Comparison of ENCODE assay signal across 1 cellular context in the genomic region with DNA sequence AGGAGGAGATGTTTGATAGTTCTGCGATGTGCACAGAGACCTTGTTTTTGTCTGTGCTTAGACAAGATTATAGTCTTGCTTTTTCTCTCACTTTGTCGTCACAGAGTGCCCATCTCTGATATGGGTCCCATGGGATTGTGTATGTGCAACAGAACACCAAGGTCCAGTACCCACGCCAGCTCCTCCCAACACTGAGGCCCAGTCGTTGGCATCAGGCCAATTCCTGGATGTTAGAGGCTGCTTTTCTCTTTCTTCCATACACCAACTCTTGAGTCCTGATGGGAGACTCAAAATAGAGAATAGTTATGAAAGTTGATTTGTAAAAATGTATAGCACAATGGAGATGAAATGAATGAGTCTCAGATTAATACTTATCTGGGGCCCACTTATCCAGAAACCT.
TF ChIP-seq lines count a peak whose summit lies in the region.

No MANE protein-coding gene starts in this region.

TF ChIP-seq in H1, 55 proteins besides CTCF, POLR2A, EP300 and RAD21 (continued from another document):
- no peak for TF ChIP-seq TAF7 (optimal IDR thresholded peaks at IDR 0.05; ENCODE audit: borderline replicate concordance, low read depth, low read length)
- TF ChIP-seq TAF1 (IDR thresholded peaks at IDR 0.05; ENCODE audit: low read depth, low read length): no peak
- no peak for TF ChIP-seq ZNF274 (IDR thresholded peaks at IDR 0.05; ENCODE audit: borderline replicate concordance, extremely low read depth, low read length)
- no peak for TF ChIP-seq SRF (IDR thresholded peaks at IDR 0.05; ENCODE audit: low read depth, low read length)
- no peak for TF ChIP-seq SIX5 (IDR thresholded peaks at IDR 0.05; ENCODE audit: low read depth, low read length)
- no peak for TF ChIP-seq E2F6 (IDR thresholded peaks at IDR 0.05)
- TF ChIP-seq EGR1 (IDR thresholded peaks at IDR 0.05; ENCODE audit: borderline replicate concordance, low read depth, low read length): no peak
- TF ChIP-seq GTF2F1 (IDR thresholded peaks at IDR 0.05; ENCODE audit: borderline replicate concordance, low read depth, low read length): no peak
